ENCODE assay signal across 13 cellular contexts in the genomic region with DNA sequence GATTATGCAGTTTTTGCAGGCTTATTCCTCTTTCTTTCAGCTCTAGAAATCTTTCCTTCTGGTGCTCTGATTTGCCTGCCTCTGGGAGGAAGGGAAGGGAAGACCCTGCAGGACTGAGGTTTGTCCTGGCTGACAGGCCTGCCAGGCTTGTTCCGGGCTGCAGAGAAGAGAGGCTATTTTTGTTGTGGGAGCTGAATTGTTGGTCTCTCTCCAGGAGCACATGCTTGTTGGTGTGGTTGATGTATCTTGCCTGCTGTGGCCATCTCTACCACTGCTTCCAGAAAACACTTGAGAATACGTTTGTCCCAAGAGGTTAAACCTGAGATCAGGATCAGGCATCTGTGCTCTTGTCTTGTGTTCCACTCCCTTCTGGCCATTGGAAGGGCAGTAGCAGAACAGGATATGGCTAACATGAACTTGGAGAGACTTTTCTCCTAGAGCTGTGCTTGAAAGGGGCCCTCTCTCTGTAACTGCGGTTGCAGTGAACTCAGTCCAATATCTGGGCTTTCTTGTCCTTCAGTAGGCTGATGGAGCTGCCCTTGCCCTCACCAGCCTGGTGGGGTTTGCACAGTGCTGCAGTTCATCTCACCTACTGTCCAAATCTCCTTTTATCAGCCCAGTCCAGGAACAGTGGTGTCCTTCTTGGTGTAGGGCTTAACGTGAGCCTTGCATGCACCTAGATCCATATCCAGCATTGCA. TPM values are rescaled to one million over a fixed set of nuclear protein-coding genes. Genes with fewer than 3 reads are reported as not detected.
A peak's percentile ranks its signal among the peaks of the same experiment; 100 is the strongest.
DNase-seq lines count a peak whose midpoint lies in the region; ATAC-seq lines count a peak whose summit lies in the region.
"Had no signal": no experiment of that assay in that cellular context is flagged by ENCODE, and none has a peak within 500 bp of the region (broad histone marks: within the 10 kb centered on the region; RNA-seq: fewer than 3 reads in every experiment).

No MANE protein-coding gene starts in this region.

- H3K9ac ChIP-seq in stomach smooth muscle (ENCODE audit: low read length in 2 of 2) = peak overlapping the region; percentile 21 to 29

- H3K4me3 ChIP-seq in stomach smooth muscle (ENCODE audit: low read length in 2 of 2) = peak overlapping the region in 1 of 2 donors; percentile 34

- H3K9me3 ChIP-seq in stomach smooth muscle (ENCODE audit: control insufficient read depth in 2 of 2, low read length in 2 of 2) = no peaks in the 10 kb centered on the region

- peaks cover 41% of the 10 kb centered on the region for H3K4me1 ChIP-seq in stomach smooth muscle (ENCODE audit: control insufficient read depth, insufficient read depth, low read length)

- ATAC-seq in GM21360 (IDR thresholded peaks at IDR 0.05; ENCODE audit: unreplicated experiment) = no peak

- DNase-seq in DMS 273 (lab: John Stamatoyannopoulos, UW; ENCODE audit: unreplicated experiment) (peak; percentile 58), DMS 273 treated with DMSO at 0.1 percent for 48 hours (lab: John Stamatoyannopoulos, UW) (no peak), cerebellum (ENCODE audit: low spot score) (peak; percentile 60), hypothalamus (lab: John Stamatoyannopoulos, UW) (peak in 27 of 51 donors; percentile 10 to 77 (median 38))
- DNase-seq in activated CD4-positive, CD25-positive, alpha-beta regulatory T cell treated with anti-CD3 and anti-CD28 coated beads, Interleukin-2, amount 50 U/mL, for 72 hours = no peak
- no peak for DNase-seq in activated T-cell treated with anti-CD3 and anti-CD28 coated beads, Interleukin-2, amount 50 U/mL, for 1 hour
- DNase-seq: activated gamma-delta T cell; NCI-H2107; stimulated activated naive CD4-positive, alpha-beta T cell had no signal

- peaks cover 12 to 17% of the 10 kb centered on the region in 2 donors for H3K36me3 ChIP-seq in stomach smooth muscle (ENCODE audit: control insufficient read depth in 2 of 2, insufficient read depth in 2 of 2, low read length in 2 of 2)

- no peaks in the 10 kb centered on the region for H3K27me3 ChIP-seq in stomach smooth muscle (ENCODE audit: control insufficient read depth in 1 of 2, insufficient read depth in 2 of 2, low read length in 2 of 2)

- peak overlapping the region; percentile 64 for H3K27ac ChIP-seq in stomach smooth muscle (ENCODE audit: low read length)
- H3K27ac ChIP-seq: 22Rv1 had no signal

RNA-seq across cellular contexts. Expression of a gene that starts 21.5 kb away (rescaled TPM):
- total RNA-seq in cerebellum = 2.4 TPM

RNA-seq across cellular contexts. Expression of a gene that starts 27.7 kb away (rescaled TPM):
- not detected for total RNA-seq in cerebellum
- total RNA-seq: T-helper 2 cell treated with Interferon-gamma antibody and Interleukin-4, amounts not matched to agents 100 ng/mL and 5 ng/mL, for 36 hours had no signal

RNA-seq across cellular contexts. Expression of a gene that starts 30.5 kb away (rescaled TPM):
- 27.0 TPM for total RNA-seq in cerebellum

RNA-seq across cellular contexts. Expression of a gene that starts 44.0 kb away (rescaled TPM):
- total RNA-seq in cerebellum = 8.9 TPM
- total RNA-seq: T-helper 2 cell treated with Interferon-gamma antibody and Interleukin-4, amounts not matched to agents 100 ng/mL and 5 ng/mL, for 36 hours had no signal

Comparison
In these comparisons a context has a peak if more than half of its experiments do, and no peak if none do; other contexts are left out.
1. DNase-seq: peak in DMS 273 (single experiment), cerebellum (single experiment) and hypothalamus (27 of 51); none in DMS 273 treated with DMSO at 0.1 percent for 48 hours (single experiment), activated CD4-positive, CD25-positive, alpha-beta regulatory T cell treated with anti-CD3 and anti-CD28 coated beads, Interleukin-2, amount 50 U/mL, for 72 hours (single experiment) and activated T-cell treated with anti-CD3 and anti-CD28 coated beads, Interleukin-2, amount 50 U/mL, for 1 hour (single experiment).